ENCODE assay signal across 8 cellular contexts in genomic region chr3:41893977-41894376, GRCh38.
DNase-seq lines count a peak whose midpoint lies in the region; ATAC-seq and TF ChIP-seq lines count a peak whose summit lies in the region.

No MANE protein-coding gene starts in this region.

- CTCF ChIA-PET in PC-9 (lab: Charles Lee), result interaction anchor here (1.6 to 1.7 kb wide), 2 partner anchors 207 to 298 kb away, joined by 3 read pairs; no protein-coding TSS in a partner anchor

- H3K4me3 Mint-ChIP-seq in progenitor cell of endocrine pancreas (ENCODE audit: low read depth), result no peak overlapping the region

- H3K36me3 ChIP-seq in PC-9 (ENCODE audit: low read depth), result no peaks in the 10 kb centered on the region
- no peaks in the 10 kb centered on the region for H3K36me3 ChIP-seq in esophagus squamous epithelium

- no TSS peak for BruUV-seq in PC-9 (replicated peaks; lab: Mats Ljungman, UMichigan)

- no peak for TF ChIP-seq POLR2A in esophagus squamous epithelium (IDR thresholded peaks at IDR 0.05)

- H4K20me1 ChIP-seq in PC-9 (ENCODE audit: insufficient read depth), result no peaks in the 10 kb centered on the region

- 29 to 33% methylated on average over 1 of the region's 1 CpG for WGBS in esophagus squamous epithelium, 2 donors

- POLR2A ChIA-PET in PC-9 (lab: Charles Lee; ENCODE audit: unreplicated experiment), result no interaction called here

- no peaks in the 10 kb centered on the region for H3K79me2 ChIP-seq in PC-9 (ENCODE audit: low read depth)

- no peak overlapping the region for H3K4me2 ChIP-seq in PC-9

- no peaks in the 10 kb centered on the region for H3K9me2 ChIP-seq in PC-9 (ENCODE audit: insufficient read depth)

- intact Hi-C loops in PC-9 (cut with micrococcal nuclease; ENCODE audit: unreplicated experiment), result loop anchor here (1.0 to 10.0 kb wide), 6 partner anchors 121 to 651 kb away; no protein-coding TSS in a partner anchor
- intact Hi-C loops in esophagus squamous epithelium (cut with DNase I), result loop anchor here (10.0 kb wide), 1 partner anchor 301 kb away; no protein-coding TSS in a partner anchor

- no peak overlapping the region for H2AFZ ChIP-seq in PC-9

- TF ChIP-seq CTCF in GM12872 (IDR thresholded peaks at IDR 0.05; ENCODE audit: insufficient read depth, low read depth, low read length) (peak; percentile 27; the same call in 1 of the 3 replicates), PC-9 (conservative IDR thresholded peaks at IDR 0.05) (peak; percentile 71), esophagus squamous epithelium (IDR thresholded peaks at IDR 0.05) (peak in 5 of 6 experiments; percentile 34 to 72 (median 39)), progenitor cell of endocrine pancreas (IDR thresholded peaks at IDR 0.05; ENCODE audit: unreplicated experiment) (peak; percentile 59)

- H3K27me3 ChIP-seq in PC-9 (ENCODE audit: insufficient read depth, low read depth) (no peaks in the 10 kb centered on the region), esophagus squamous epithelium (no peaks in the 10 kb centered on the region)

- H3K9me3 Mint-ChIP-seq in progenitor cell of endocrine pancreas (ENCODE audit: low read depth), result peaks cover 8% of the 10 kb centered on the region

- peaks cover 14% of the 10 kb centered on the region for H3K36me3 Mint-ChIP-seq in progenitor cell of endocrine pancreas (ENCODE audit: insufficient read depth)

- H3K9me3 ChIP-seq in PC-9 (ENCODE audit: insufficient read depth, low read depth) (no peaks in the 10 kb centered on the region), esophagus squamous epithelium (no peaks in the 10 kb centered on the region)

- H3F3A ChIP-seq in PC-9 (ENCODE audit: insufficient read depth, low read depth), result no peaks in the 10 kb centered on the region

- ATAC-seq in HG02678 (IDR thresholded peaks at IDR 0.05; ENCODE audit: unreplicated experiment) (no peak), HG02981 (IDR thresholded peaks at IDR 0.05; ENCODE audit: unreplicated experiment) (no peak)

- no peaks in the 10 kb centered on the region for H3K4me1 ChIP-seq in PC-9 (replicated peaks; ENCODE audit: insufficient read depth)
- H3K4me1 ChIP-seq in esophagus squamous epithelium, result no peaks in the 10 kb centered on the region

- DNase-seq in AML-193 (lab: John Stamatoyannopoulos, UW) (peak; percentile 40 to 54), PC-9 (peak in 1 of 2 experiments; percentile 7), esophagus squamous epithelium (lab: John Stamatoyannopoulos, UW) (no peak), progenitor cell of endocrine pancreas (ENCODE audit: low spot score, unreplicated experiment) (no peak)
- DNase-seq in activated naive CD4-positive, alpha-beta T cell (lab: John Stamatoyannopoulos, UW), result no peak

- H3K27me3 Mint-ChIP-seq in progenitor cell of endocrine pancreas, result peaks cover 14% of the 10 kb centered on the region

- H3K4me1 Mint-ChIP-seq in progenitor cell of endocrine pancreas (ENCODE audit: low read depth), result no peaks in the 10 kb centered on the region

- H3K27ac ChIP-seq in PC-9 (no peak overlapping the region), esophagus squamous epithelium (no peak overlapping the region)

- H3K4me3 ChIP-seq in PC-9 (no peak overlapping the region), esophagus squamous epithelium (no peak overlapping the region)

- no peak overlapping the region for H3K27ac Mint-ChIP-seq in progenitor cell of endocrine pancreas

Comparison
In these comparisons a context has a peak if more than half of its experiments do, and no peak if none do; other contexts are left out.
1. DNase-seq: peak in AML-193 (2 of 2); none in esophagus squamous epithelium (single experiment), progenitor cell of endocrine pancreas (single experiment) and activated naive CD4-positive, alpha-beta T cell (0 of 4).
2. Peak in every context shown above with its lines, with median percentiles within 50 percentile points of each other: CTCF ChIP-seq.